ENCODE assay signal across 12 cellular contexts in the genomic region with DNA sequence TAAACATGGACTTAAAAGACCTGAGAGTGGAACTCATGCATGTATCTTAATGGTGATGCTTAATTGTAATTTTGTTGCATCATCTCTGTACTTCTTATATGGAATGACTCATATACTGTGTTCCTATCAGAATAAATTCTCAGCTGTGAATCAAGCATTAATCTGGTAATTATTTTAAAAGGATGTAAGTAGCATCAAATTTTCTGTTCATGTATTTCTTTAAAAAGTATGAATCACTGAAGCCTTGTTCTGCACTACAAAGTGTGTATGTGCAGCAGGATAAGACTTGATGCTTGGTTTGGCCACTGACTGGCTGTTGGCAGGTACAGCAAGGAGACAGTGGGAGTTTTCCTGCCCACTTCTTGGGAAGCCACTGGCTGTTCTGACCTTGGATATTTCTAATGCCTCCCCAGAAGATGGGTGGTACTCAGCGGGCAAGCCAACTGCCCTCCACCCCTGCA.
DNase-seq lines count a peak whose midpoint lies in the region; ATAC-seq and TF ChIP-seq lines count a peak whose summit lies in the region.
"Had no signal": no experiment of that assay in that cellular context is flagged by ENCODE, and none has a peak within 500 bp of the region (broad histone marks: within the 10 kb centered on the region; RNA-seq: fewer than 3 reads in every experiment).

No MANE protein-coding gene starts in this region.

- no peak for DNase-seq in activated CD4-positive, CD25-positive, alpha-beta regulatory T cell treated with anti-CD3 and anti-CD28 coated beads, Interleukin-2, amount 50 U/mL, for 72 hours
- DNase-seq in HT1080 (ENCODE audit: low read depth) = peak; percentile 34
- DNase-seq in chondrocyte (ENCODE audit: low spot score) = no peak
- no peak for DNase-seq in naive thymus-derived CD8-positive, alpha-beta T cell
- DNase-seq in activated T-helper 2 cell treated with anti-CD3 and anti-CD28 coated beads, Interferon-gamma antibody, Interleukin-2, Interleukin-4, amounts not matched to agents 10 μg/mL and 5 μg/mL and 100 μg/mL, durations not matched to agents 14 hours and 24 hours and 36 hours (ENCODE audit: low spot score) = no peak
- no peak for DNase-seq in Calu3
- DNase-seq in NCI-H345 treated with DMSO at 0.1 percent for 48 hours (lab: John Stamatoyannopoulos, UW; ENCODE audit: unreplicated experiment) = no peak
- DNase-seq: anterior cingulate cortex, NCI-H1417, occipital lobe, SHP77 had no signal

- CTCF ChIA-PET in Calu3 (lab: Charles Lee) = no interaction called here

- H3K36me3 Mint-ChIP-seq in chondrocyte (ENCODE audit: low read depth) (peaks cover 2% of the 10 kb centered on the region), Calu3 (ENCODE audit: insufficient read depth, unreplicated experiment) (no peaks in the 10 kb centered on the region)
- peaks cover 0 to 1% (median 0%) of the 10 kb centered on the region in 3 donors for H3K36me3 Mint-ChIP-seq in naive thymus-derived CD8-positive, alpha-beta T cell
- H3K36me3 Mint-ChIP-seq in activated T-helper 2 cell treated with anti-CD3 and anti-CD28 coated beads, Interferon-gamma antibody, Interleukin-2, Interleukin-4, amounts not matched to agents 10 μg/mL and 5 μg/mL and 100 μg/mL, durations not matched to agents 14 hours and 24 hours and 36 hours (ENCODE audit: low read depth) = no peaks in the 10 kb centered on the region

- no peaks in the 10 kb centered on the region for H3K27me3 Mint-ChIP-seq in chondrocyte (ENCODE audit: low read depth)
- H3K27me3 Mint-ChIP-seq in naive thymus-derived CD8-positive, alpha-beta T cell = no peaks in the 10 kb centered on the region
- peaks cover 21% of the 10 kb centered on the region for H3K27me3 Mint-ChIP-seq in activated T-helper 2 cell treated with anti-CD3 and anti-CD28 coated beads, Interferon-gamma antibody, Interleukin-2, Interleukin-4, amounts not matched to agents 10 μg/mL and 5 μg/mL and 100 μg/mL, durations not matched to agents 14 hours and 24 hours and 36 hours (ENCODE audit: low read depth)
- H3K27me3 Mint-ChIP-seq in Calu3 (ENCODE audit: unreplicated experiment) = no peaks in the 10 kb centered on the region

- intact Hi-C loops in activated T-helper 2 cell treated with anti-CD3 and anti-CD28 coated beads, Interferon-gamma antibody, Interleukin-2, Interleukin-4, amounts not matched to agents 10 μg/mL and 5 μg/mL and 100 μg/mL, durations not matched to agents 14 hours and 24 hours and 36 hours (cut with micrococcal nuclease) = no loop called here
- intact Hi-C loops in Calu3 (cut with micrococcal nuclease; ENCODE audit: unreplicated experiment) = no loop called here

- H3K4me3 Mint-ChIP-seq in chondrocyte (ENCODE audit: unreplicated experiment) = no peak overlapping the region
- H3K4me3 Mint-ChIP-seq in naive thymus-derived CD8-positive, alpha-beta T cell = no peak overlapping the region
- no peak overlapping the region for H3K4me3 Mint-ChIP-seq in activated T-helper 2 cell treated with anti-CD3 and anti-CD28 coated beads, Interferon-gamma antibody, Interleukin-2, Interleukin-4, amounts not matched to agents 10 μg/mL and 5 μg/mL and 100 μg/mL, durations not matched to agents 14 hours and 24 hours and 36 hours (ENCODE audit: low read depth)
- H3K4me3 Mint-ChIP-seq in Calu3 (ENCODE audit: low read depth, unreplicated experiment) = no peak overlapping the region

- POLR2A ChIA-PET in naive thymus-derived CD8-positive, alpha-beta T cell (lab: Charles Lee) = no interaction called here

- H3K9me3 Mint-ChIP-seq in chondrocyte (ENCODE audit: low read depth) = no peaks in the 10 kb centered on the region
- H3K9me3 Mint-ChIP-seq in naive thymus-derived CD8-positive, alpha-beta T cell = no peaks in the 10 kb centered on the region
- H3K9me3 Mint-ChIP-seq in activated T-helper 2 cell treated with anti-CD3 and anti-CD28 coated beads, Interferon-gamma antibody, Interleukin-2, Interleukin-4, amounts not matched to agents 10 μg/mL and 5 μg/mL and 100 μg/mL, durations not matched to agents 14 hours and 24 hours and 36 hours = no peaks in the 10 kb centered on the region
- H3K9me3 Mint-ChIP-seq in Calu3 (ENCODE audit: low read depth, unreplicated experiment) = no peaks in the 10 kb centered on the region

- H3K4me1 Mint-ChIP-seq in chondrocyte (ENCODE audit: low read depth) = peaks cover 19% of the 10 kb centered on the region
- H3K4me1 Mint-ChIP-seq in naive thymus-derived CD8-positive, alpha-beta T cell = peaks cover 36 to 56% (median 51%) of the 10 kb centered on the region in 4 donors
- H3K4me1 Mint-ChIP-seq in activated T-helper 2 cell treated with anti-CD3 and anti-CD28 coated beads, Interferon-gamma antibody, Interleukin-2, Interleukin-4, amounts not matched to agents 10 μg/mL and 5 μg/mL and 100 μg/mL, durations not matched to agents 14 hours and 24 hours and 36 hours (ENCODE audit: low read depth) = peaks cover 4% of the 10 kb centered on the region
- H3K4me1 Mint-ChIP-seq in Calu3 (ENCODE audit: low read depth, unreplicated experiment) = peaks cover 8% of the 10 kb centered on the region

- TF ChIP-seq CTCF in chondrocyte (IDR thresholded peaks at IDR 0.05) = no peak
- TF ChIP-seq CTCF in Calu3 (IDR thresholded peaks at IDR 0.05; ENCODE audit: unreplicated experiment) = no peak

- peak overlapping the region; percentile 81 for H3K27ac Mint-ChIP-seq in chondrocyte (ENCODE audit: unreplicated experiment)
- H3K27ac Mint-ChIP-seq in naive thymus-derived CD8-positive, alpha-beta T cell = peak overlapping the region in 8 of 10 donors; percentile 12 to 91 (median 68)
- no peak overlapping the region for H3K27ac Mint-ChIP-seq in activated T-helper 2 cell treated with anti-CD3 and anti-CD28 coated beads, Interferon-gamma antibody, Interleukin-2, Interleukin-4, amounts not matched to agents 10 μg/mL and 5 μg/mL and 100 μg/mL, durations not matched to agents 14 hours and 24 hours and 36 hours
- no peak overlapping the region for H3K27ac Mint-ChIP-seq in Calu3 (ENCODE audit: unreplicated experiment)

- no TSS peak for BruUV-seq in Calu3 (replicated peaks; lab: Mats Ljungman, UMichigan)

- ATAC-seq in activated CD4-positive, CD25-positive, alpha-beta regulatory T cell treated with anti-CD3 and anti-CD28 coated beads, Interleukin-2, amount 50 U/mL, for 24 hours = peak; percentile 88 to 91
- no peak for ATAC-seq in naive thymus-derived CD8-positive, alpha-beta T cell

Comparison
In these comparisons a context has a peak if more than half of its experiments do, and no peak if none do; other contexts are left out.
1. ATAC-seq: peak in activated CD4-positive, CD25-positive, alpha-beta regulatory T cell treated with anti-CD3 and anti-CD28 coated beads, Interleukin-2, amount 50 U/mL, for 24 hours (2 of 2); none in naive thymus-derived CD8-positive, alpha-beta T cell (0 of 2).
2. H3K27ac Mint-ChIP-seq: peak in chondrocyte (single experiment) and naive thymus-derived CD8-positive, alpha-beta T cell (8 of 10); none in activated T-helper 2 cell treated with anti-CD3 and anti-CD28 coated beads, Interferon-gamma antibody, Interleukin-2, Interleukin-4, amounts not matched to agents 10 μg/mL and 5 μg/mL and 100 μg/mL, durations not matched to agents 14 hours and 24 hours and 36 hours (single experiment) and Calu3 (single experiment).